Comparison of ENCODE assay signal across 28 cellular contexts in the genomic region with DNA sequence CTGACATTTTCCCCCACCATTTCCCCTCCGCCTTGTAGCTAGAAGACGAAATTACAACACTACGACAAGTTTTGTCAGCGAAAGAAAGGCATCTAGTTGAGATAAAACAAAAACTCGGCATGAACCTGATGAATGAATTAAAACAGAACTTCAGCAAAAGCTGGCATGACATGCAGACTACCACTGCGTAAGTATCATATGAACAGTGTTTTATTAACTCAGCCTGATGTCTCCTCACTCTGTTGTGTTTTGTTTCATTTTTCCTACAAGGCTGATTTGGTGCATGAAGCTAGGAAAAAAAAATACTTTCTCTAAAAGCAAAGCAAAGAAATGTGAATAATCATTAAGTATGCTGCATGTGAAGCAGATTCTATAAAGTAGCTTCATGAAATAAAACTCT.
DNase-seq lines count a peak whose midpoint lies in the region; ATAC-seq, FAIRE-seq and TF ChIP-seq lines count a peak whose summit lies in the region.
"Had no signal": no experiment of that assay in that cellular context is flagged by ENCODE, and none has a peak within 500 bp of the region (broad histone marks: within the 10 kb centered on the region; RNA-seq: fewer than 3 reads in every experiment).

No MANE protein-coding gene starts in this region.

- H3K4me3 ChIP-seq in AG10803 (ENCODE audit: low read length) (peak overlapping the region; percentile 15), astrocyte (ENCODE audit: insufficient read depth, low read depth, low read length) (no peak overlapping the region), fibroblast of villous mesenchyme (ENCODE audit: low read depth, low read length) (peak overlapping the region; percentile 1), osteoblast (ENCODE audit: insufficient read depth, low read length) (no peak overlapping the region), esophagus muscularis mucosa (peak overlapping the region in 1 of 4 donors; percentile 16)
- H3K4me3 ChIP-seq: A549, esophagus squamous epithelium, neural progenitor cell, psoas muscle, upper lobe of left lung had no signal

- no peak for FAIRE-seq in astrocyte (lab: Jason Lieb, UNC)
- FAIRE-seq: A549 had no signal

- H3K79me2 ChIP-seq in astrocyte (ENCODE audit: insufficient read depth, low read length), result no peaks in the 10 kb centered on the region
- H3K79me2 ChIP-seq in osteoblast (ENCODE audit: insufficient read depth, low read length), result no peaks in the 10 kb centered on the region

- H3K36me3 Mint-ChIP-seq in astrocyte (ENCODE audit: low read depth, unreplicated experiment), result no peaks in the 10 kb centered on the region
- no peaks in the 10 kb centered on the region for H3K36me3 Mint-ChIP-seq in activated T-helper 1 cell treated with anti-CD3 and anti-CD28 coated beads, Interleukin-12 subunit alpha, Interleukin-12 subunit beta, Interleukin-2, Interleukin-4 antibody, amounts not matched to agents 30 ng/mL and 10 ng/mL and 1 ng/mL, durations not matched to agents 14 hours and 24 hours and 36 hours (ENCODE audit: low read depth)
- H3K36me3 Mint-ChIP-seq in activated T-cell treated with anti-CD3 and anti-CD28 coated beads, Interleukin-2, amount 50 U/mL, for 4 hours (ENCODE audit: insufficient read depth), result no peaks in the 10 kb centered on the region
- H3K36me3 Mint-ChIP-seq: neural progenitor cell had no signal

- H3K9me3 Mint-ChIP-seq in astrocyte (ENCODE audit: unreplicated experiment), result no peaks in the 10 kb centered on the region
- no peaks in the 10 kb centered on the region for H3K9me3 Mint-ChIP-seq in activated T-helper 1 cell treated with anti-CD3 and anti-CD28 coated beads, Interleukin-12 subunit alpha, Interleukin-12 subunit beta, Interleukin-2, Interleukin-4 antibody, amounts not matched to agents 30 ng/mL and 10 ng/mL and 1 ng/mL, durations not matched to agents 14 hours and 24 hours and 36 hours
- H3K9me3 Mint-ChIP-seq in activated T-cell treated with anti-CD3 and anti-CD28 coated beads, Interleukin-2, amount 50 U/mL, for 4 hours, result no peaks in the 10 kb centered on the region
- H3K9me3 Mint-ChIP-seq: activated naive CD4-positive, alpha-beta T cell treated with anti-CD3 and anti-CD28 coated beads for 36 hours; neural progenitor cell; stimulated activated naive CD8-positive, alpha-beta T cell treated with anti-CD3 and anti-CD28 coated beads, Interleukin-15, amount 100 ng/mL, for 72 hours had no signal

- H3K4me1 ChIP-seq in astrocyte (ENCODE audit: insufficient read depth, low read length), result no peaks in the 10 kb centered on the region
- peaks cover 24% of the 10 kb centered on the region for H3K4me1 ChIP-seq in osteoblast (ENCODE audit: insufficient read depth, low read length)
- peaks cover 5 to 20% (median 9%) of the 10 kb centered on the region in 4 donors for H3K4me1 ChIP-seq in esophagus muscularis mucosa
- H3K4me1 ChIP-seq: neural progenitor cell had no signal

- H3K36me3 ChIP-seq in astrocyte (ENCODE audit: insufficient read depth, low read length), result no peaks in the 10 kb centered on the region
- H3K36me3 ChIP-seq in osteoblast (ENCODE audit: insufficient read depth, low read length), result no peaks in the 10 kb centered on the region
- no peaks in the 10 kb centered on the region for H3K36me3 ChIP-seq in esophagus muscularis mucosa
- H3K36me3 ChIP-seq: neural progenitor cell, upper lobe of left lung had no signal

- peak overlapping the region; percentile 33 for H2AFZ ChIP-seq in astrocyte (ENCODE audit: low read depth, low read length)
- peak overlapping the region; percentile 23 for H2AFZ ChIP-seq in osteoblast (ENCODE audit: low read length)
- H2AFZ ChIP-seq: neural progenitor cell had no signal

- no peaks in the 10 kb centered on the region for H3K27me3 Mint-ChIP-seq in astrocyte (ENCODE audit: low read depth, unreplicated experiment)
- peaks cover 4% of the 10 kb centered on the region for H3K27me3 Mint-ChIP-seq in activated T-helper 1 cell treated with anti-CD3 and anti-CD28 coated beads, Interleukin-12 subunit alpha, Interleukin-12 subunit beta, Interleukin-2, Interleukin-4 antibody, amounts not matched to agents 30 ng/mL and 10 ng/mL and 1 ng/mL, durations not matched to agents 14 hours and 24 hours and 36 hours (ENCODE audit: insufficient read depth)
- H3K27me3 Mint-ChIP-seq in activated T-cell treated with anti-CD3 and anti-CD28 coated beads, Interleukin-2, amount 50 U/mL, for 4 hours (ENCODE audit: low read depth), result no peaks in the 10 kb centered on the region
- H3K27me3 Mint-ChIP-seq: stimulated activated naive CD8-positive, alpha-beta T cell treated with anti-CD3 and anti-CD28 coated beads, Interleukin-15, amount 100 ng/mL, for 72 hours had no signal

- intact Hi-C loops in activated T-helper 1 cell treated with anti-CD3 and anti-CD28 coated beads, Interleukin-12 subunit alpha, Interleukin-12 subunit beta, Interleukin-2, Interleukin-4 antibody, amounts not matched to agents 30 ng/mL and 10 ng/mL and 1 ng/mL, durations not matched to agents 14 hours and 24 hours and 36 hours (cut with micrococcal nuclease), result no loop called here
- intact Hi-C loops in esophagus muscularis mucosa (cut with DNase I), result no loop called here

- 43% methylated on average over 6 of the region's 6 CpGs for WGBS in esophagus muscularis mucosa

- no peak for TF ChIP-seq EP300 in esophagus muscularis mucosa (IDR thresholded peaks at IDR 0.05)

- no peak for ATAC-seq in activated T-cell treated with anti-CD3 and anti-CD28 coated beads, Interleukin-2, amount 50 U/mL, for 4 hours
- ATAC-seq: A549; activated CD4-positive, CD25-positive, alpha-beta regulatory T cell treated with anti-CD3 and anti-CD28 coated beads, Interleukin-2, amount 50 U/mL, for 24 hours; activated CD8-positive, alpha-beta T cell treated with anti-CD3 and anti-CD28 coated beads, Interleukin-2, amount 10 ng/mL, durations not matched to agents 7 days and 5 days; psoas muscle; stimulated activated naive CD8-positive, alpha-beta T cell treated with anti-CD3 and anti-CD28 coated beads, Interleukin-15, amount 100 ng/mL, for 72 hours had no signal

- peaks cover 4% of the 10 kb centered on the region for H3K4me1 Mint-ChIP-seq in astrocyte (ENCODE audit: low read depth, unreplicated experiment)
- H3K4me1 Mint-ChIP-seq in activated T-helper 1 cell treated with anti-CD3 and anti-CD28 coated beads, Interleukin-12 subunit alpha, Interleukin-12 subunit beta, Interleukin-2, Interleukin-4 antibody, amounts not matched to agents 30 ng/mL and 10 ng/mL and 1 ng/mL, durations not matched to agents 14 hours and 24 hours and 36 hours (ENCODE audit: low read depth), result no peaks in the 10 kb centered on the region
- H3K4me1 Mint-ChIP-seq in activated T-cell treated with anti-CD3 and anti-CD28 coated beads, Interleukin-2, amount 50 U/mL, for 4 hours (ENCODE audit: low read depth), result no peaks in the 10 kb centered on the region
- H3K4me1 Mint-ChIP-seq: stimulated activated naive CD8-positive, alpha-beta T cell treated with anti-CD3 and anti-CD28 coated beads, Interleukin-15, amount 100 ng/mL, for 72 hours had no signal

- H3K9me3 ChIP-seq in astrocyte (ENCODE audit: insufficient read depth, low read depth, low read length), result no peaks in the 10 kb centered on the region
- no peaks in the 10 kb centered on the region for H3K9me3 ChIP-seq in osteoblast (ENCODE audit: low read depth, low read length)
- H3K9me3 ChIP-seq in esophagus muscularis mucosa, result no peaks in the 10 kb centered on the region
- H3K9me3 ChIP-seq: A549, esophagus squamous epithelium, psoas muscle, upper lobe of left lung had no signal

- H3K9ac ChIP-seq in astrocyte (ENCODE audit: low read length), result no peak overlapping the region
- H3K9ac ChIP-seq: neural progenitor cell had no signal

- H3K4me2 ChIP-seq in astrocyte (ENCODE audit: low read length) (peak overlapping the region; percentile 52), osteoblast (ENCODE audit: insufficient read depth, low read length) (peak overlapping the region; percentile 37)
- H3K4me2 ChIP-seq: A549, neural progenitor cell had no signal

- H3K4me3 Mint-ChIP-seq in astrocyte (ENCODE audit: unreplicated experiment), result no peak overlapping the region
- no peak overlapping the region for H3K4me3 Mint-ChIP-seq in activated T-helper 1 cell treated with anti-CD3 and anti-CD28 coated beads, Interleukin-12 subunit alpha, Interleukin-12 subunit beta, Interleukin-2, Interleukin-4 antibody, amounts not matched to agents 30 ng/mL and 10 ng/mL and 1 ng/mL, durations not matched to agents 14 hours and 24 hours and 36 hours
- no peak overlapping the region for H3K4me3 Mint-ChIP-seq in activated T-cell treated with anti-CD3 and anti-CD28 coated beads, Interleukin-2, amount 50 U/mL, for 4 hours
- H3K4me3 Mint-ChIP-seq: activated CD8-positive, alpha-beta T cell treated with anti-CD3 and anti-CD28 coated beads, Interleukin-2, amount 10 ng/mL, durations not matched to agents 7 days and 5 days; activated naive CD4-positive, alpha-beta T cell treated with anti-CD3 and anti-CD28 coated beads for 36 hours; neural progenitor cell; stimulated activated naive CD8-positive, alpha-beta T cell treated with anti-CD3 and anti-CD28 coated beads, Interleukin-15, amount 100 ng/mL, for 72 hours had no signal

- no peak overlapping the region for H3K27ac ChIP-seq in astrocyte (ENCODE audit: low read depth, low read length)
- no peak overlapping the region for H3K27ac ChIP-seq in osteoblast (ENCODE audit: low read depth, low read length)
- no peak overlapping the region for H3K27ac ChIP-seq in esophagus muscularis mucosa (replicated peaks in 1 of 4)
- H3K27ac ChIP-seq: A549, esophagus squamous epithelium, neural progenitor cell, psoas muscle, upper lobe of left lung had no signal

- DNase-seq in AG10803 (ENCODE audit: low read depth), result no peak
- no peak for DNase-seq in astrocyte (ENCODE audit: low read depth)
- peak; percentile 5 for DNase-seq in fibroblast of villous mesenchyme (ENCODE audit: low read depth)
- DNase-seq in osteoblast (ENCODE audit: insufficient read length, low spot score, missing footprints), result no peak
- no peak for DNase-seq in activated T-helper 1 cell treated with anti-CD3 and anti-CD28 coated beads, Interleukin-12 subunit alpha, Interleukin-12 subunit beta, Interleukin-2, Interleukin-4 antibody, amounts not matched to agents 30 ng/mL and 10 ng/mL and 1 ng/mL, durations not matched to agents 14 hours and 24 hours and 36 hours (ENCODE audit: low spot score)
- no peak for DNase-seq in NCI-H524 (lab: John Stamatoyannopoulos, UW)
- no peak for DNase-seq in esophagus muscularis mucosa (ENCODE audit: extremely low spot score)
- DNase-seq in activated T-cell treated with anti-CD3 and anti-CD28 coated beads, Interleukin-2, amount 50 U/mL, for 4 hours, result no peak
- DNase-seq: activated CD8-positive, alpha-beta T cell treated with anti-CD3 and anti-CD28 coated beads, Interleukin-2, amount 10 ng/mL, durations not matched to agents 7 days and 5 days; activated naive CD4-positive, alpha-beta T cell treated with anti-CD3 and anti-CD28 coated beads for 36 hours; activated T-cell treated with anti-CD3 and anti-CD28 coated beads, Interleukin-2, amount 50 U/mL, for 1 hour; anterior cingulate cortex; COR-L47; DMS79; effector memory CD4-positive, alpha-beta T cell; esophagus squamous epithelium; head of caudate nucleus; Karpas-422; NCI-H1694 treated with DMSO at 0.1 percent for 48 hours; NCI-H2171 treated with DMSO at 0.1 percent for 48 hours; NCI-H69; psoas muscle; stimulated activated naive CD8-positive, alpha-beta T cell treated with anti-CD3 and anti-CD28 coated beads, Interleukin-15, amount 100 ng/mL, for 72 hours; T-helper 9 cell; upper lobe of left lung had no signal

- TF ChIP-seq POLR2A in esophagus muscularis mucosa (IDR thresholded peaks at IDR 0.05; ENCODE audit: low read depth), result no peak

- no peak overlapping the region for H3K27ac Mint-ChIP-seq in astrocyte (ENCODE audit: unreplicated experiment)
- H3K27ac Mint-ChIP-seq in activated T-helper 1 cell treated with anti-CD3 and anti-CD28 coated beads, Interleukin-12 subunit alpha, Interleukin-12 subunit beta, Interleukin-2, Interleukin-4 antibody, amounts not matched to agents 30 ng/mL and 10 ng/mL and 1 ng/mL, durations not matched to agents 14 hours and 24 hours and 36 hours, result no peak overlapping the region
- H3K27ac Mint-ChIP-seq: activated CD8-positive, alpha-beta T cell treated with anti-CD3 and anti-CD28 coated beads, Interleukin-2, amount 10 ng/mL, durations not matched to agents 7 days and 5 days; activated naive CD4-positive, alpha-beta T cell treated with anti-CD3 and anti-CD28 coated beads for 36 hours; neural progenitor cell; stimulated activated naive CD8-positive, alpha-beta T cell treated with anti-CD3 and anti-CD28 coated beads, Interleukin-15, amount 100 ng/mL, for 72 hours had no signal

- no peak for TF ChIP-seq CTCF in AG10803 (conservative IDR thresholded peaks at IDR 0.05; ENCODE audit: low read length)
- no peak for TF ChIP-seq CTCF in astrocyte (IDR thresholded peaks at IDR 0.05; ENCODE audit: insufficient read depth, low read depth, low read length)
- no peak for TF ChIP-seq CTCF in fibroblast of villous mesenchyme (IDR thresholded peaks at IDR 0.05; ENCODE audit: insufficient read depth, low read depth, low read length)
- TF ChIP-seq CTCF in osteoblast (IDR thresholded peaks at IDR 0.05; ENCODE audit: extremely low read depth, low read depth, low read length), result no peak
- no peak for TF ChIP-seq CTCF in esophagus muscularis mucosa (IDR thresholded peaks at IDR 0.05)

- H4K20me1 ChIP-seq in astrocyte (ENCODE audit: insufficient read depth, low read length) (no peaks in the 10 kb centered on the region), osteoblast (ENCODE audit: insufficient read depth, low read length) (no peaks in the 10 kb centered on the region)

- no peaks in the 10 kb centered on the region for H3K27me3 ChIP-seq in astrocyte (ENCODE audit: insufficient read depth, low read length)
- no peaks in the 10 kb centered on the region for H3K27me3 ChIP-seq in osteoblast (ENCODE audit: insufficient read depth, low read length)
- H3K27me3 ChIP-seq in esophagus muscularis mucosa, result no peaks in the 10 kb centered on the region
- H3K27me3 ChIP-seq: esophagus squamous epithelium, neural progenitor cell, upper lobe of left lung had no signal

Comparison
In these comparisons a context has a peak if more than half of its experiments do, and no peak if none do; other contexts are left out.
1. H3K4me3 ChIP-seq: peak in AG10803 (single experiment) and fibroblast of villous mesenchyme (single experiment); none in astrocyte (single experiment) and osteoblast (single experiment).